11 cellular contexts compared by ENCODE assay signal in genomic region chr6:72836971-72837370, GRCh38.
"Had no signal": no experiment of that assay in that cellular context is flagged by ENCODE, and none has a peak within 500 bp of the region (broad histone marks: within the 10 kb centered on the region; RNA-seq: fewer than 3 reads in every experiment).

No MANE protein-coding gene starts in this region.

- H3K4me1 ChIP-seq: HAP-1 had no signal

- ATAC-seq: GM23338, HCT116 had no signal

- H3K9me3 ChIP-seq: HAP-1 had no signal

- H3K27ac ChIP-seq: GM23248 had no signal

- H3K4me3 ChIP-seq: GM23248, GM23338, HAP-1 had no signal

- FAIRE-seq: H1, H54 had no signal

- DNase-seq: GM23248, GOT3, H7, H9, HCEC 1CT, HFFc6 had no signal

- H2AFZ ChIP-seq: GM23248, GM23338 had no signal

- H3K36me3 ChIP-seq: HAP-1 had no signal

- H3K9ac ChIP-seq: GM23248 had no signal

- H3K4me2 ChIP-seq: GM23338 had no signal
